Comparison of ENCODE assay signal across 23 cellular contexts in the genomic region with DNA sequence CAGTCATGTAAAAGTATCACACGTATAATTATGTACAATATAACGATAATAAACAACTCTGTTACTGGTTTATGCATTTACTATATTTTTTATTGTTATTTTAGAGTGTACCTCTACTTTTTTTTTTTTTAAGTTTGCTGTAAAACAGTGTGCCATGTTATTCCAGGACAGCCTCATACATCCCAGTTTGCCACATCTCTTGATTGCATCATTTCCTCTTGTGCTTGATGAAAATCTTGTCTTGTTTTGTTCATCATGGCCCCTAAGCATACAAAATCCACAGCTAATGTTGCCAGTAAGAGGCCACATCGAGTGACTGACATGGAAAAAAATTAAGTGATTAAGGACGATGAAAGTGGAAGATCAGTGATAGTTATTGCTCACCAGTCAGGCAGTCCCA. TPM values are rescaled to one million over a fixed set of nuclear protein-coding genes. Genes with fewer than 3 reads are reported as not detected.
DNase-seq lines count a peak whose midpoint lies in the region; ATAC-seq, FAIRE-seq and TF ChIP-seq lines count a peak whose summit lies in the region.
"Had no signal": no experiment of that assay in that cellular context is flagged by ENCODE, and none has a peak within 500 bp of the region (broad histone marks: within the 10 kb centered on the region; RNA-seq: fewer than 3 reads in every experiment).

No MANE protein-coding gene starts in this region.

- H2AK9ac ChIP-seq in IMR-90 (replicated peaks; ENCODE audit: low read depth, low read length, poor library complexity), result no peak overlapping the region

- in situ Hi-C loops in IMR-90 (cut with MboI; ENCODE audit: low sequenced_read_pairs), result no loop called here

- no peaks in the 10 kb centered on the region for H3K27me3 ChIP-seq in SK-N-SH (ENCODE audit: insufficient read depth)
- H3K27me3 ChIP-seq in IMR-90 (ENCODE audit: control insufficient read depth, insufficient read depth, low read length), result no peaks in the 10 kb centered on the region
- no peaks in the 10 kb centered on the region for H3K27me3 ChIP-seq in bronchial epithelial cell (ENCODE audit: control insufficient read depth, insufficient read depth, low read length)
- no peaks in the 10 kb centered on the region for H3K27me3 ChIP-seq in mesenchymal stem cell (ENCODE audit: control insufficient read depth in 1 of 2, insufficient read depth in 1 of 2, low read length in 2 of 2)
- H3K27me3 ChIP-seq: cardiac muscle cell, SJSA1 had no signal

- TF ChIP-seq CTCF in SK-N-SH (IDR thresholded peaks at IDR 0.05), result no peak
- no peak for TF ChIP-seq CTCF in IMR-90 (conservative IDR thresholded peaks at IDR 0.05; ENCODE audit: low read depth, low read length)
- no peak for TF ChIP-seq CTCF in bronchial epithelial cell (IDR thresholded peaks at IDR 0.05; ENCODE audit: insufficient read depth, low read length, severe bottlenecking)

- H2AK5ac ChIP-seq in IMR-90 (ENCODE audit: low read depth, low read length) (no peak overlapping the region), mesenchymal stem cell (ENCODE audit: low read length, severe bottlenecking) (no peak overlapping the region)

- H3K14ac ChIP-seq in IMR-90 (replicated peaks; ENCODE audit: low read depth, low read length) (peak overlapping the region; percentile 27; the same call in 1 of the 2 replicates), mesenchymal stem cell (ENCODE audit: low read length in 2 of 2) (no peak overlapping the region)

- no peak for TF ChIP-seq EP300 in SK-N-SH (IDR thresholded peaks at IDR 0.05; ENCODE audit: borderline replicate concordance in 1 of 2, low read depth in 1 of 2, low read length in 1 of 2)

- H4K5ac ChIP-seq in IMR-90 (ENCODE audit: low read depth, low read length), result peak overlapping the region; percentile 16; the same call in 1 of the 2 replicates

- no peak overlapping the region for H3K4me2 ChIP-seq in SK-N-SH
- no peak overlapping the region for H3K4me2 ChIP-seq in IMR-90 (ENCODE audit: low read depth, low read length)
- no peak overlapping the region for H3K4me2 ChIP-seq in mesenchymal stem cell (ENCODE audit: low read length, poor library complexity, severe bottlenecking)

- BruUV-seq in IMR-90 (replicated peaks; lab: Mats Ljungman, UMichigan), result no TSS peak

- DNase-seq in SK-N-SH, result no peak
- DNase-seq in IMR-90, result peak; percentile 41
- peak; percentile 5 for DNase-seq in bronchial epithelial cell (ENCODE audit: low read depth)
- peak; percentile 66 for DNase-seq in mesenchymal stem cell
- no peak for DNase-seq in dedifferentiated amniotic fluid mesenchymal stem cell (ENCODE audit: extremely low spot score)
- no peak for DNase-seq in NCI-H1417 treated with DMSO at 0.1 percent for 48 hours (lab: John Stamatoyannopoulos, UW)
- DNase-seq: 8988T; activated naive CD8-positive, alpha-beta T cell treated with anti-CD3 and anti-CD28 coated beads, Interleukin-2, amount 10 ng/mL, durations not matched to agents 7 days and 5 days; activated T-cell treated with anti-CD3 and anti-CD28 coated beads for 4 hours; GDM1; hippocampal formation; kidney glomerular epithelial cell; NCI-H1105 treated with DMSO at 0.1 percent for 48 hours; NCI-H2171 treated with DMSO at 0.1 percent for 48 hours; nephron progenitor cell; T-helper 9 cell had no signal

- H3K18ac ChIP-seq in IMR-90 (ENCODE audit: low read depth, low read length) (peak overlapping the region; percentile 9; the same call in 1 of the 2 replicates), mesenchymal stem cell (ENCODE audit: low read depth in 1 of 2, low read length in 2 of 2) (no peak overlapping the region)

- H2BK15ac ChIP-seq in IMR-90 (ENCODE audit: low read depth, low read length) (no peak overlapping the region), mesenchymal stem cell (ENCODE audit: low read depth, poor library complexity, severe bottlenecking) (no peak overlapping the region)

- 68% methylated on average over 4 of the region's 4 CpGs for WGBS in SK-N-SH (ENCODE audit: low lambda C conversion rate)
- no CpG with 5 or more reads among the region's 4 CpGs for WGBS in IMR-90 (ENCODE audit: extremely low coverage in 2 of 2, insufficient read length in 1 of 2), 2 experiments
- WGBS in mesenchymal stem cell, result 94% methylated on average over 2 of the region's 4 CpGs

- TF ChIP-seq RAD21 in SK-N-SH (IDR thresholded peaks at IDR 0.05; ENCODE audit: low read length) (no peak), IMR-90 (IDR thresholded peaks at IDR 0.05; ENCODE audit: low read length) (no peak)

- H3K9me1 ChIP-seq in IMR-90 (ENCODE audit: insufficient read depth, low read length), result peaks cover 3% of the 10 kb centered on the region; the same call in 1 of the 2 replicates

- intact Hi-C loops in IMR-90 (cut with micrococcal nuclease), result no loop called here

- H4K8ac ChIP-seq in IMR-90 (ENCODE audit: low read depth in 2 of 2, low read length in 2 of 2) (peak overlapping the region; percentile 15 to 32; a peak in 3 of 4 replicates), mesenchymal stem cell (ENCODE audit: low read length) (no peak overlapping the region)

- no peaks in the 10 kb centered on the region for H4K20me1 ChIP-seq in SK-N-SH (ENCODE audit: insufficient read depth)
- peaks cover 8% of the 10 kb centered on the region; the same call in 1 of the 2 replicates for H4K20me1 ChIP-seq in IMR-90 (ENCODE audit: insufficient read depth, low read length)

- no peaks in the 10 kb centered on the region for H3K9me2 ChIP-seq in SK-N-SH

- no peak for ATAC-seq in SK-N-SH treated with all-trans-retinoic acid at 6 μM for 48 hours
- no peak for ATAC-seq in IMR-90 (ENCODE audit: low read depth)
- no peak for ATAC-seq in HG03432 (IDR thresholded peaks at IDR 0.05; ENCODE audit: unreplicated experiment)

- no peak overlapping the region for H3K9ac ChIP-seq in SK-N-SH
- no peak overlapping the region for H3K9ac ChIP-seq in IMR-90 (ENCODE audit: low read depth, low read length)
- H3K9ac ChIP-seq in mesenchymal stem cell (ENCODE audit: low read length), result no peak overlapping the region

- peak overlapping the region; percentile 22; the same call in 1 of the 2 replicates for H2BK20ac ChIP-seq in IMR-90 (ENCODE audit: low read depth, low read length)

- H2BK12ac ChIP-seq in mesenchymal stem cell (ENCODE audit: low read length in 2 of 2), result no peak overlapping the region

- H3K4ac ChIP-seq in IMR-90 (ENCODE audit: low read depth, low read length) (no peak overlapping the region), mesenchymal stem cell (ENCODE audit: low read depth in 1 of 2, low read length in 2 of 2) (no peak overlapping the region)

- CTCF ChIA-PET in SK-N-SH (lab: Yijun Ruan, JAX), result interaction anchor here (0.9 to 3.2 kb wide), 5 partner anchors 12 to 320 kb away, joined by 3 to 14 read pairs (median 11); no protein-coding TSS in a partner anchor
- CTCF ChIA-PET in IMR-90 (lab: Yijun Ruan, JAX), result no interaction called here

- POLR2A ChIA-PET in SK-N-SH (lab: Yijun Ruan, JAX), result no interaction called here
- POLR2A ChIA-PET in IMR-90 (lab: Charles Lee; ENCODE audit: unreplicated experiment), result no interaction called here

- no peak for TF ChIP-seq POLR2A in IMR-90 (IDR thresholded peaks at IDR 0.05; ENCODE audit: low read depth, low read length)

- H3K4me1 ChIP-seq in SK-N-SH (ENCODE audit: control insufficient read depth in 1 of 2, insufficient read depth in 2 of 2, low read depth in 1 of 2, low read length in 1 of 2), result peaks cover 20 to 24% of the 10 kb centered on the region in 2 experiments
- peaks cover 8% of the 10 kb centered on the region for H3K4me1 ChIP-seq in IMR-90 (ENCODE audit: control insufficient read depth, insufficient read depth, low read length)
- no peaks in the 10 kb centered on the region for H3K4me1 ChIP-seq in mesenchymal stem cell (ENCODE audit: control insufficient read depth, insufficient read depth, low read depth, low read length)

- H4K91ac ChIP-seq in IMR-90 (ENCODE audit: insufficient read depth, low read depth, low read length) (peak overlapping the region; percentile 5; the same call in 1 of the 2 replicates), mesenchymal stem cell (ENCODE audit: low read length) (no peak overlapping the region)

- no peak overlapping the region for H3K56ac ChIP-seq in IMR-90 (ENCODE audit: extremely low read depth, insufficient read depth, low read length)

- H3K27ac ChIP-seq in SK-N-SH (ENCODE audit: low read depth in 2 of 2, low read length in 1 of 2), result peak overlapping the region; percentile 15 to 63
- H3K27ac ChIP-seq in IMR-90 (ENCODE audit: insufficient read depth, low read length), result no peak overlapping the region
- H3K27ac ChIP-seq in mesenchymal stem cell (ENCODE audit: low read length, poor library complexity, severe bottlenecking), result no peak overlapping the region
- H3K27ac ChIP-seq: C4-2B, prostate gland, SJSA1, thoracic aorta had no signal

- no peaks in the 10 kb centered on the region; the same call in 1 of the 2 replicates for H3K79me2 ChIP-seq in SK-N-SH (ENCODE audit: insufficient read depth)

- no peak for FAIRE-seq in bronchial epithelial cell (lab: Jason Lieb, UNC)

- H3F3A ChIP-seq in SK-N-SH (replicated peaks; ENCODE audit: insufficient read depth), result peaks cover 33% of the 10 kb centered on the region

- H3K79me1 ChIP-seq in IMR-90 (ENCODE audit: low read depth in 1 of 2, low read length in 2 of 2) (peaks cover 4 to 15% of the 10 kb centered on the region in 2 experiments; a peak in 3 of 4 replicates), mesenchymal stem cell (replicated peaks; ENCODE audit: low read length, poor library complexity, severe bottlenecking) (peaks cover 3% of the 10 kb centered on the region)

- no peak overlapping the region for H2BK120ac ChIP-seq in IMR-90 (ENCODE audit: low read depth, low read length)
- no peak overlapping the region for H2BK120ac ChIP-seq in mesenchymal stem cell (ENCODE audit: low read depth, low read length)

- H3K4me3 ChIP-seq in SK-N-SH (ENCODE audit: low read depth in 2 of 2, low read length in 1 of 2) (no peak overlapping the region), IMR-90 (ENCODE audit: insufficient read depth, low read depth, low read length) (no peak overlapping the region), bronchial epithelial cell (ENCODE audit: low read depth, low read length) (no peak overlapping the region), mesenchymal stem cell (ENCODE audit: insufficient read depth in 1 of 2, low read depth in 1 of 2, low read length in 2 of 2) (no peak overlapping the region)
- H3K4me3 ChIP-seq: cardiac muscle cell, prostate gland, SJSA1, thoracic aorta had no signal

- dilution Hi-C loops in IMR-90 (cut with HindIII; ENCODE audit: low sequenced_read_pairs, unreplicated experiment), result no loop called here

- H2AFZ ChIP-seq in SK-N-SH (ENCODE audit: low read depth) (no peak overlapping the region), IMR-90 (replicated peaks; ENCODE audit: low read length, poor library complexity) (no peak overlapping the region), mesenchymal stem cell (ENCODE audit: low read depth, low read length) (no peak overlapping the region)

- H2BK5ac ChIP-seq in IMR-90 (ENCODE audit: low read depth, low read length, poor library complexity, severe bottlenecking) (no peak overlapping the region), mesenchymal stem cell (ENCODE audit: low read depth, low read length, poor library complexity, severe bottlenecking) (no peak overlapping the region)

- H3K9me3 ChIP-seq in SK-N-SH, result no peaks in the 10 kb centered on the region
- no peaks in the 10 kb centered on the region for H3K9me3 ChIP-seq in IMR-90 (ENCODE audit: control insufficient read depth, insufficient read depth, low read length)
- no peaks in the 10 kb centered on the region for H3K9me3 ChIP-seq in mesenchymal stem cell (ENCODE audit: control insufficient read depth, low read length)
- H3K9me3 ChIP-seq: prostate gland, SJSA1, thoracic aorta had no signal

- H3K36me3 ChIP-seq in SK-N-SH (replicated peaks in 1 of 2; ENCODE audit: control insufficient read depth in 1 of 2, insufficient read depth in 2 of 2, low read length in 1 of 2) (peaks cover 33 to 42% of the 10 kb centered on the region in 2 experiments), IMR-90 (ENCODE audit: control insufficient read depth, insufficient read depth, low read length) (peaks cover 17% of the 10 kb centered on the region), bronchial epithelial cell (ENCODE audit: control insufficient read depth, insufficient read depth, low read length) (peaks cover 5% of the 10 kb centered on the region), mesenchymal stem cell (ENCODE audit: control insufficient read depth in 1 of 2, insufficient read depth in 2 of 2, low read depth in 1 of 2, low read length in 2 of 2) (peaks cover 15 to 75% of the 10 kb centered on the region in 2 experiments)
- H3K36me3 ChIP-seq: prostate gland had no signal

- H3K23ac ChIP-seq in IMR-90 (ENCODE audit: low read depth, low read length), result no peak overlapping the region; the same call in 1 of the 2 replicates
- no peak overlapping the region for H3K23ac ChIP-seq in mesenchymal stem cell (ENCODE audit: low read length in 2 of 2)

RNA-seq across cellular contexts. Expression of a gene that starts 21.2 kb away (rescaled TPM):
- polyA plus RNA-seq in SK-N-SH (2012; rRNA removed), result 3.1 and 3.2 TPM in 2 replicates
- 2.3 and 3.9 TPM in 2 replicates for polyA plus RNA-seq in SK-N-SH (2012; cell fraction: cytosol; rRNA removed)
- polyA plus RNA-seq in SK-N-SH (2012; cell fraction: nucleus; rRNA removed), result 18.6 and 20.9 TPM in 2 replicates
- 0.36 and 0.56 TPM in 2 replicates for total RNA-seq in IMR-90 (2012; rRNA removed)
- 0.89 and 1.3 TPM in 2 replicates for polyA plus RNA-seq in IMR-90 (2012; rRNA removed)
- polyA plus RNA-seq in IMR-90 (2012; cell fraction: cytosol; rRNA removed), result 0.25 and 0.43 TPM in 2 replicates
- polyA plus RNA-seq in IMR-90 (2012; cell fraction: nucleus; rRNA removed; ENCODE audit: low replicate concordance), result 2.5 and 7.9 TPM in 2 replicates
- 4.5 and 6.4 TPM in 2 replicates for total RNA-seq in bronchial epithelial cell
- 5.0 TPM for polyA plus RNA-seq in mesenchymal stem cell (2013, experiment 1 of 2)
- 3.7 TPM for polyA plus RNA-seq in mesenchymal stem cell (2013, experiment 2 of 2)

RNA-seq across cellular contexts. Expression of a gene that starts 45.6 kb away (rescaled TPM):
- polyA plus RNA-seq in SK-N-SH (2012; rRNA removed) (27.5 and 32.2 TPM in 2 replicates), IMR-90 (2012; rRNA removed) (31.9 and 33.8 TPM in 2 replicates)
- polyA plus RNA-seq in SK-N-SH (2012; cell fraction: cytosol; rRNA removed), result 11.8 and 23.4 TPM in 2 replicates
- polyA plus RNA-seq in SK-N-SH (2012; cell fraction: nucleus; rRNA removed), result 23.2 and 33.0 TPM in 2 replicates
- total RNA-seq in IMR-90 (2012; rRNA removed) (5.3 and 6.5 TPM in 2 replicates), bronchial epithelial cell (6.1 and 8.2 TPM in 2 replicates)
- 7.8 and 31.2 TPM in 2 replicates for polyA plus RNA-seq in IMR-90 (2012; cell fraction: cytosol; rRNA removed)
- polyA plus RNA-seq in IMR-90 (2012; cell fraction: nucleus; rRNA removed; ENCODE audit: low replicate concordance), result 26.1 and 47.2 TPM in 2 replicates
- 23.5 TPM for polyA plus RNA-seq in mesenchymal stem cell (2013, experiment 1 of 2)
- 23.2 TPM for polyA plus RNA-seq in mesenchymal stem cell (2013, experiment 2 of 2)

Comparison
In these comparisons a context has a peak if more than half of its experiments do, and no peak if none do; other contexts are left out.
1. DNase-seq: peak in IMR-90 (single experiment), bronchial epithelial cell (single experiment) and mesenchymal stem cell (single experiment); none in SK-N-SH (single experiment), dedifferentiated amniotic fluid mesenchymal stem cell (single experiment) and NCI-H1417 treated with DMSO at 0.1 percent for 48 hours (single experiment).
2. H3K27ac ChIP-seq: peak in SK-N-SH (2 of 2); none in IMR-90 (single experiment) and mesenchymal stem cell (single experiment).